Comparison of ENCODE assay signal across 1 cellular context in the genomic region with DNA sequence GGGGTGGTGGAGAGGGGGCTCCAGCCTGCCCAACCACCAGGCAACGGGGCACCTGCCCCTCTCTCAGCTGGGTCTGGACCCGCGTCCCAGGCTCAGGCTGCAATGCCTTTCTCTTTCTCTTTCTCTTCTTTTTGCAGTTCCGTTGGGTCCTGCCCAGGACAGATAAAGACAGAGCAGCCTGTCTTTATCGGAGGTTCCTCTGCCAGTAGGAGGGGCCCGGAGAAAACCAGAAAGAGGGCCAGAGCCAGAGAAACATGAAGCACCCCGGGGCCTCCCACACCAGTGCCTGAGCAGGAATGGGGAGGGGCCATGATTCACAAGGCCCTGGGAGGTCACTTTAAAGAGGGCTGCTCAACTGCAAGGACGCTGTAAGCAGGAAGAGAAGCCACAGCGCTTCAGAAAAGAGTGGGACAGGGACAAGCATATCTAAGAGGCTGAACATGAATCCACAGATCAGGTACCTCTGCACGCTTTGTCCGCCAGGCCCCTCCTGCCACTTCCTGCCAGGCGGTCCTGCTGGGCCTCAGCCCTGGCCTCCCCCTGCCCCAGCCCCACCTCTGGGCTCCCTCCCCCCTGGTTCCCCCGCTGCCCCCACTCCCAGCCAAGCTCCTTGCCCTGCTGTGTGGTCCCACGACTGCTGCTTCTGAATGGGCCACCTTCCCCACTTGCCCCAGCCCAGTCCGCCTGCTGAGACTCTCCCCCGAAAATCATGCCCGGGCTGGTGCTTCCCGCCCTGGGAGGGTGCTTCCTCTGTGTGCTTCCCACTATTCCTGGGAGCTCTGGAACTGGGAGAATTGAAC.
TF ChIP-seq lines count a peak whose summit lies in the region.

A gene (plus strand): TSS at position 335 of the 800 bp plus-strand sequence. CDS start 106 bp downstream, at position 441.

TF ChIP-seq in HepG2, 621 proteins besides CTCF, POLR2A, EP300 and RAD21 (continued from another document):
- TF ChIP-seq, protein P1, sequence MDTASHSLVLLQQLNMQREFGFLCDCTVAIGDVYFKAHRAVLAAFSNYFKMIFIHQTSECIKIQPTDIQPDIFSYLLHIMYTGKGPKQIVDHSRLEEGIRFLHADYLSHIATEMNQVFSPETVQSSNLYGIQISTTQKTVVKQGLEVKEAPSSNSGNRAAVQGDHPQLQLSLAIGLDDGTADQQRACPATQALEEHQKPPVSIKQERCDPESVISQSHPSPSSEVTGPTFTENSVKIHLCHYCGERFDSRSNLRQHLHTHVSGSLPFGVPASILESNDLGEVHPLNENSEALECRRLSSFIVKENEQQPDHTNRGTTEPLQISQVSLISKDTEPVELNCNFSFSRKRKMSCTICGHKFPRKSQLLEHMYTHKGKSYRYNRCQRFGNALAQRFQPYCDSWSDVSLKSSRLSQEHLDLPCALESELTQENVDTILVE (CRISPR knock-in tag; IDR thresholded peaks at IDR 0.05): no peak
- TF ChIP-seq, protein P2, sequence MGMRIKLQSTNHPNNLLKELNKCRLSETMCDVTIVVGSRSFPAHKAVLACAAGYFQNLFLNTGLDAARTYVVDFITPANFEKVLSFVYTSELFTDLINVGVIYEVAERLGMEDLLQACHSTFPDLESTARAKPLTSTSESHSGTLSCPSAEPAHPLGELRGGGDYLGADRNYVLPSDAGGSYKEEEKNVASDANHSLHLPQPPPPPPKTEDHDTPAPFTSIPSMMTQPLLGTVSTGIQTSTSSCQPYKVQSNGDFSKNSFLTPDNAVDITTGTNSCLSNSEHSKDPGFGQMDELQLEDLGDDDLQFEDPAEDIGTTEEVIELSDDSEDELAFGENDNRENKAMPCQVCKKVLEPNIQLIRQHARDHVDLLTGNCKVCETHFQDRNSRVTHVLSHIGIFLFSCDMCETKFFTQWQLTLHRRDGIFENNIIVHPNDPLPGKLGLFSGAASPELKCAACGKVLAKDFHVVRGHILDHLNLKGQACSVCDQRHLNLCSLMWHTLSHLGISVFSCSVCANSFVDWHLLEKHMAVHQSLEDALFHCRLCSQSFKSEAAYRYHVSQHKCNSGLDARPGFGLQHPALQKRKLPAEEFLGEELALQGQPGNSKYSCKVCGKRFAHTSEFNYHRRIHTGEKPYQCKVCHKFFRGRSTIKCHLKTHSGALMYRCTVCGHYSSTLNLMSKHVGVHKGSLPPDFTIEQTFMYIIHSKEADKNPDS (CRISPR knock-in tag; IDR thresholded peaks at IDR 0.05): no peak
- peak; percentile 65 for TF ChIP-seq TBX2 (CRISPR knock-in tag; IDR thresholded peaks at IDR 0.05; ENCODE audit: borderline replicate concordance)
- TF ChIP-seq, protein P3, sequence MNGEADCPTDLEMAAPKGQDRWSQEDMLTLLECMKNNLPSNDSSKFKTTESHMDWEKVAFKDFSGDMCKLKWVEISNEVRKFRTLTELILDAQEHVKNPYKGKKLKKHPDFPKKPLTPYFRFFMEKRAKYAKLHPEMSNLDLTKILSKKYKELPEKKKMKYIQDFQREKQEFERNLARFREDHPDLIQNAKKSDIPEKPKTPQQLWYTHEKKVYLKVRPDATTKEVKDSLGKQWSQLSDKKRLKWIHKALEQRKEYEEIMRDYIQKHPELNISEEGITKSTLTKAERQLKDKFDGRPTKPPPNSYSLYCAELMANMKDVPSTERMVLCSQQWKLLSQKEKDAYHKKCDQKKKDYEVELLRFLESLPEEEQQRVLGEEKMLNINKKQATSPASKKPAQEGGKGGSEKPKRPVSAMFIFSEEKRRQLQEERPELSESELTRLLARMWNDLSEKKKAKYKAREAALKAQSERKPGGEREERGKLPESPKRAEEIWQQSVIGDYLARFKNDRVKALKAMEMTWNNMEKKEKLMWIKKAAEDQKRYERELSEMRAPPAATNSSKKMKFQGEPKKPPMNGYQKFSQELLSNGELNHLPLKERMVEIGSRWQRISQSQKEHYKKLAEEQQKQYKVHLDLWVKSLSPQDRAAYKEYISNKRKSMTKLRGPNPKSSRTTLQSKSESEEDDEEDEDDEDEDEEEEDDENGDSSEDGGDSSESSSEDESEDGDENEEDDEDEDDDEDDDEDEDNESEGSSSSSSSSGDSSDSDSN (CRISPR knock-in tag; IDR thresholded peaks at IDR 0.05): no peak
- TF ChIP-seq, protein P4, sequence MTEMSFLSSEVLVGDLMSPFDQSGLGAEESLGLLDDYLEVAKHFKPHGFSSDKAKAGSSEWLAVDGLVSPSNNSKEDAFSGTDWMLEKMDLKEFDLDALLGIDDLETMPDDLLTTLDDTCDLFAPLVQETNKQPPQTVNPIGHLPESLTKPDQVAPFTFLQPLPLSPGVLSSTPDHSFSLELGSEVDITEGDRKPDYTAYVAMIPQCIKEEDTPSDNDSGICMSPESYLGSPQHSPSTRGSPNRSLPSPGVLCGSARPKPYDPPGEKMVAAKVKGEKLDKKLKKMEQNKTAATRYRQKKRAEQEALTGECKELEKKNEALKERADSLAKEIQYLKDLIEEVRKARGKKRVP (CRISPR knock-in tag; IDR thresholded peaks at IDR 0.05): no peak
- TF ChIP-seq ZSCAN31 (CRISPR knock-in tag; IDR thresholded peaks at IDR 0.05; ENCODE audit: low read depth): 0 out of 2 replicates have a peak, but pooled peaks have one; percentile 34
- TF ChIP-seq EED (CRISPR knock-in tag; IDR thresholded peaks at IDR 0.05): 0 out of 2 replicates have a peak, but pooled peaks have one; percentile 43
- TF ChIP-seq, protein P5, sequence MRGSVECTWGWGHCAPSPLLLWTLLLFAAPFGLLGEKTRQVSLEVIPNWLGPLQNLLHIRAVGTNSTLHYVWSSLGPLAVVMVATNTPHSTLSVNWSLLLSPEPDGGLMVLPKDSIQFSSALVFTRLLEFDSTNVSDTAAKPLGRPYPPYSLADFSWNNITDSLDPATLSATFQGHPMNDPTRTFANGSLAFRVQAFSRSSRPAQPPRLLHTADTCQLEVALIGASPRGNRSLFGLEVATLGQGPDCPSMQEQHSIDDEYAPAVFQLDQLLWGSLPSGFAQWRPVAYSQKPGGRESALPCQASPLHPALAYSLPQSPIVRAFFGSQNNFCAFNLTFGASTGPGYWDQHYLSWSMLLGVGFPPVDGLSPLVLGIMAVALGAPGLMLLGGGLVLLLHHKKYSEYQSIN (CRISPR knock-in tag; IDR thresholded peaks at IDR 0.05; ENCODE audit: borderline replicate concordance): no peak
- no peak for TF ChIP-seq JUNB (CRISPR knock-in tag; IDR thresholded peaks at IDR 0.05; ENCODE audit: borderline replicate concordance)
- TF ChIP-seq, protein P6, sequence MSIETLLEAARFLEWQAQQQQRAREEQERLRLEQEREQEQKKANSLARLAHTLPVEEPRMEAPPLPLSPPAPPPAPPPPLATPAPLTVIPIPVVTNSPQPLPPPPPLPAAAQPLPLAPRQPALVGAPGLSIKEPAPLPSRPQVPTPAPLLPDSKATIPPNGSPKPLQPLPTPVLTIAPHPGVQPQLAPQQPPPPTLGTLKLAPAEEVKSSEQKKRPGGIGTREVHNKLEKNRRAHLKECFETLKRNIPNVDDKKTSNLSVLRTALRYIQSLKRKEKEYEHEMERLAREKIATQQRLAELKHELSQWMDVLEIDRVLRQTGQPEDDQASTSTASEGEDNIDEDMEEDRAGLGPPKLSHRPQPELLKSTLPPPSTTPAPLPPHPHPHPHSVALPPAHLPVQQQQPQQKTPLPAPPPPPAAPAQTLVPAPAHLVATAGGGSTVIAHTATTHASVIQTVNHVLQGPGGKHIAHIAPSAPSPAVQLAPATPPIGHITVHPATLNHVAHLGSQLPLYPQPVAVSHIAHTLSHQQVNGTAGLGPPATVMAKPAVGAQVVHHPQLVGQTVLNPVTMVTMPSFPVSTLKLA (IDR thresholded peaks at IDR 0.05): no peak
- no peak for TF ChIP-seq ZNF292 (CRISPR knock-in tag; IDR thresholded peaks at IDR 0.05; ENCODE audit: borderline replicate concordance, low read depth)
- 0 out of 2 replicates have a peak, but pooled peaks have one; percentile 31 for TF ChIP-seq ZNF232 (CRISPR knock-in tag; IDR thresholded peaks at IDR 0.05; ENCODE audit: borderline replicate concordance)
- TF ChIP-seq ZNF367 (CRISPR knock-in tag; IDR thresholded peaks at IDR 0.05; ENCODE audit: borderline replicate concordance): no peak
- TF ChIP-seq ZNF30 (CRISPR knock-in tag; IDR thresholded peaks at IDR 0.05): no peak
- TF ChIP-seq ZNF44 (CRISPR knock-in tag; IDR thresholded peaks at IDR 0.05): no peak
- TF ChIP-seq, protein P7, sequence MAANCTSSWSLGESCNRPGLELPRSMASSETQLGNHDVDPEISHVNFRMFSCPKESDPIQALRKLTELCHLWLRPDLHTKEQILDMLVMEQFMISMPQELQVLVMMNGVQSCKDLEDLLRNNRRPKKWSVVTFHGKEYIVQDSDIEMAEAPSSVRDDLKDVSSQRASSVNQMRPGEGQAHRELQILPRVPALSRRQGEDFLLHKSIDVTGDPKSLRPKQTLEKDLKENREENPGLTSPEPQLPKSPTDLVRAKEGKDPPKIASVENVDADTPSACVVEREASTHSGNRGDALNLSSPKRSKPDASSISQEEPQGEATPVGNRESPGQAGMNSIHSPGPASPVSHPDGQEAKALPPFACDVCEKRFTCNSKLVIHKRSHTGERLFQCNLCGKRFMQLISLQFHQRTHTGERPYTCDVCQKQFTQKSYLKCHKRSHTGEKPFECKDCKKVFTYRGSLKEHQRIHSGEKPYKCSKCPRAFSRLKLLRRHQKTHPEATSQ (CRISPR knock-in tag; IDR thresholded peaks at IDR 0.05; ENCODE audit: borderline replicate concordance): no peak
- TF ChIP-seq KAT8 (CRISPR knock-in tag; IDR thresholded peaks at IDR 0.05): peak; percentile 66
- TF ChIP-seq KMT2A (CRISPR knock-in tag; IDR thresholded peaks at IDR 0.05): 0 out of 2 replicates have a peak, but pooled peaks have one; percentile 21
- no peak for TF ChIP-seq REL (CRISPR knock-in tag; conservative IDR thresholded peaks at IDR 0.05)
- TF ChIP-seq YEATS4 (CRISPR knock-in tag; IDR thresholded peaks at IDR 0.05; ENCODE audit: borderline replicate concordance): 0 out of 2 replicates have a peak, but pooled peaks have one; percentile 46
- TF ChIP-seq SP5 (CRISPR knock-in tag; IDR thresholded peaks at IDR 0.05; ENCODE audit: borderline replicate concordance, low read depth): 0 out of 2 replicates have a peak, but pooled peaks have one; percentile 53
- TF ChIP-seq, protein P8, sequence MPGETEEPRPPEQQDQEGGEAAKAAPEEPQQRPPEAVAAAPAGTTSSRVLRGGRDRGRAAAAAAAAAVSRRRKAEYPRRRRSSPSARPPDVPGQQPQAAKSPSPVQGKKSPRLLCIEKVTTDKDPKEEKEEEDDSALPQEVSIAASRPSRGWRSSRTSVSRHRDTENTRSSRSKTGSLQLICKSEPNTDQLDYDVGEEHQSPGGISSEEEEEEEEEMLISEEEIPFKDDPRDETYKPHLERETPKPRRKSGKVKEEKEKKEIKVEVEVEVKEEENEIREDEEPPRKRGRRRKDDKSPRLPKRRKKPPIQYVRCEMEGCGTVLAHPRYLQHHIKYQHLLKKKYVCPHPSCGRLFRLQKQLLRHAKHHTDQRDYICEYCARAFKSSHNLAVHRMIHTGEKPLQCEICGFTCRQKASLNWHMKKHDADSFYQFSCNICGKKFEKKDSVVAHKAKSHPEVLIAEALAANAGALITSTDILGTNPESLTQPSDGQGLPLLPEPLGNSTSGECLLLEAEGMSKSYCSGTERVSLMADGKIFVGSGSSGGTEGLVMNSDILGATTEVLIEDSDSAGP (CRISPR knock-in tag; IDR thresholded peaks at IDR 0.05; ENCODE audit: borderline replicate concordance): 0 out of 2 replicates have a peak, but pooled peaks have one; percentile 29
